In genomic region chr1:158969166-158969565, GRCh38 we compare ENCODE assay signal across 28 cellular contexts. TPM values are rescaled to one million over a fixed set of nuclear protein-coding genes. Genes with fewer than 3 reads are reported as not detected.
DNase-seq lines count a peak whose midpoint lies in the region; ATAC-seq lines count a peak whose summit lies in the region.
"Had no signal": no experiment of that assay in that cellular context is flagged by ENCODE, and none has a peak within 500 bp of the region (broad histone marks: within the 10 kb centered on the region; RNA-seq: fewer than 3 reads in every experiment).

No MANE protein-coding gene starts in this region.

- H3K27ac Mint-ChIP-seq in activated naive CD4-positive, alpha-beta T cell treated with anti-CD3 and anti-CD28 coated beads, Interleukin-2, amount 50 U/mL, for 72 hours = peak overlapping the region; percentile 95 to 97
- peak overlapping the region; percentile 30 for H3K27ac Mint-ChIP-seq in central memory CD8-positive, alpha-beta T cell (ENCODE audit: low read depth)
- H3K27ac Mint-ChIP-seq in stimulated activated naive CD8-positive, alpha-beta T cell treated with anti-CD3 and anti-CD28 coated beads, Interleukin-15, Interleukin-2, amounts not matched to agents 100 ng/mL and 50 ng/mL, for 24 hours = peak overlapping the region; percentile 90
- H3K27ac Mint-ChIP-seq: activated CD4-positive, alpha-beta T cell treated with anti-CD3 and anti-CD28 coated beads, Interleukin-2, amount 10 ng/mL, durations not matched to agents 7 days and 5 days; stimulated activated naive B cell treated with anti-CD40 and anti-IgM and Interleukin-4, amounts not matched to agents 10 μg/mL and 1 μg/mL and 100 μg/mL, for 72 hours; T-helper 2 cell treated with Interferon-gamma antibody and Interleukin-4, amounts not matched to agents 5 μg/mL and 100 μg/mL, for 36 hours had no signal

- H3K4me3 Mint-ChIP-seq in central memory CD8-positive, alpha-beta T cell = no peak overlapping the region
- peak overlapping the region; percentile 32 for H3K4me3 Mint-ChIP-seq in stimulated activated naive CD8-positive, alpha-beta T cell treated with anti-CD3 and anti-CD28 coated beads, Interleukin-15, Interleukin-2, amounts not matched to agents 100 ng/mL and 50 ng/mL, for 24 hours
- H3K4me3 Mint-ChIP-seq: activated CD4-positive, alpha-beta T cell treated with anti-CD3 and anti-CD28 coated beads, Interleukin-2, amount 10 ng/mL, durations not matched to agents 7 days and 5 days; memory B cell; neural crest cell; stimulated activated naive B cell treated with anti-CD40 and anti-IgM and Interleukin-4, amounts not matched to agents 10 μg/mL and 1 μg/mL and 100 μg/mL, for 72 hours; T-helper 2 cell treated with Interferon-gamma antibody and Interleukin-4, amounts not matched to agents 5 μg/mL and 100 μg/mL, for 36 hours had no signal

- no peaks in the 10 kb centered on the region for H3K27me3 Mint-ChIP-seq in central memory CD8-positive, alpha-beta T cell
- peaks cover 5% of the 10 kb centered on the region for H3K27me3 Mint-ChIP-seq in stimulated activated naive CD8-positive, alpha-beta T cell treated with anti-CD3 and anti-CD28 coated beads, Interleukin-15, Interleukin-2, amounts not matched to agents 100 ng/mL and 50 ng/mL, for 24 hours
- H3K27me3 Mint-ChIP-seq: memory B cell had no signal

- peak; percentile 91 to 95 for ATAC-seq in activated CD4-positive, CD25-positive, alpha-beta regulatory T cell treated with anti-CD3 and anti-CD28 coated beads, Interleukin-2, amount 50 U/mL, for 24 hours
- peak; percentile 95 to 97 for ATAC-seq in activated naive CD4-positive, alpha-beta T cell treated with anti-CD3 and anti-CD28 coated beads, Interleukin-2, amount 50 U/mL, for 72 hours
- no peak for ATAC-seq in central memory CD8-positive, alpha-beta T cell (replicated peaks; ENCODE audit: extremely low read depth, poor library complexity, severe bottlenecking)
- no peak for ATAC-seq in GM18858 (IDR thresholded peaks at IDR 0.05; ENCODE audit: unreplicated experiment)
- ATAC-seq: pancreas; stimulated activated naive B cell treated with anti-CD40 and anti-IgM and Interleukin-4, amounts not matched to agents 10 μg/mL and 1 μg/mL and 100 μg/mL, for 72 hours had no signal

- H3K36me3 Mint-ChIP-seq in activated naive CD4-positive, alpha-beta T cell treated with anti-CD3 and anti-CD28 coated beads, Interleukin-2, amount 50 U/mL, for 72 hours = peaks cover 12 to 19% of the 10 kb centered on the region in 2 donors
- peaks cover 14% of the 10 kb centered on the region for H3K36me3 Mint-ChIP-seq in central memory CD8-positive, alpha-beta T cell (ENCODE audit: insufficient read depth)
- H3K36me3 Mint-ChIP-seq in stimulated activated naive CD8-positive, alpha-beta T cell treated with anti-CD3 and anti-CD28 coated beads, Interleukin-15, Interleukin-2, amounts not matched to agents 100 ng/mL and 50 ng/mL, for 24 hours (ENCODE audit: low read depth) = peaks cover 6% of the 10 kb centered on the region
- H3K36me3 Mint-ChIP-seq: stimulated activated naive B cell treated with anti-CD40 and anti-IgM and Interleukin-4, amounts not matched to agents 10 μg/mL and 1 μg/mL and 100 μg/mL, for 72 hours had no signal

- peaks cover 54% of the 10 kb centered on the region for H3K4me1 Mint-ChIP-seq in central memory CD8-positive, alpha-beta T cell
- peaks cover 27% of the 10 kb centered on the region for H3K4me1 Mint-ChIP-seq in stimulated activated naive CD8-positive, alpha-beta T cell treated with anti-CD3 and anti-CD28 coated beads, Interleukin-15, Interleukin-2, amounts not matched to agents 100 ng/mL and 50 ng/mL, for 24 hours (ENCODE audit: low read depth)
- H3K4me1 Mint-ChIP-seq: neural crest cell had no signal

- peaks cover 0 to 11% of the 10 kb centered on the region in 2 donors for H3K9me3 Mint-ChIP-seq in activated naive CD4-positive, alpha-beta T cell treated with anti-CD3 and anti-CD28 coated beads, Interleukin-2, amount 50 U/mL, for 72 hours
- peaks cover 26% of the 10 kb centered on the region for H3K9me3 Mint-ChIP-seq in central memory CD8-positive, alpha-beta T cell
- peaks cover 6% of the 10 kb centered on the region for H3K9me3 Mint-ChIP-seq in stimulated activated naive CD8-positive, alpha-beta T cell treated with anti-CD3 and anti-CD28 coated beads, Interleukin-15, Interleukin-2, amounts not matched to agents 100 ng/mL and 50 ng/mL, for 24 hours
- H3K9me3 Mint-ChIP-seq: stimulated activated naive B cell treated with anti-CD40 and anti-IgM and Interleukin-4, amounts not matched to agents 10 μg/mL and 1 μg/mL and 100 μg/mL, for 72 hours had no signal

- no peak for DNase-seq in activated CD4-positive, CD25-positive, alpha-beta regulatory T cell (lab: John Stamatoyannopoulos, UW)
- no peak for DNase-seq in activated naive CD4-positive, alpha-beta T cell treated with anti-CD3 and anti-CD28 coated beads, Interleukin-2, amount 50 U/mL, for 72 hours (ENCODE audit: low spot score in 2 of 2)
- DNase-seq in activated naive CD4-positive, alpha-beta T cell treated with anti-CD3 and anti-CD28 coated beads, Interleukin-2, amount 50 U/mL, for 16 hours = no peak
- DNase-seq in central memory CD8-positive, alpha-beta T cell (ENCODE audit: low spot score in 2 of 2) = no peak
- DNase-seq in SHP77 (lab: John Stamatoyannopoulos, UW) = no peak
- DNase-seq: activated CD4-positive, alpha-beta T cell treated with anti-CD3 and anti-CD28 coated beads, Interleukin-2, amount 10 ng/mL, durations not matched to agents 7 days and 5 days; activated gamma-delta T cell treated with Interleukin-2 at 50 U/mL for 16 hours; C1 segment of cervical spinal cord; colonic mucosa; effector CD4-positive, alpha-beta T cell; hypothalamus; NCI-H1048; NCI-H1694; NCI-H446; NCI-H748 treated with DMSO at 0.1 percent for 48 hours; pancreas; Peyer's patch; stimulated activated naive B cell treated with anti-CD40 and anti-IgM and Interleukin-4, amounts not matched to agents 10 μg/mL and 1 μg/mL and 100 μg/mL, for 72 hours had no signal

RNA-seq across cellular contexts. Expression of gene PYHIN1, which starts 37.8 kb away (rescaled TPM):
- 1 to 10 TPM; 5.7 to 6.7 TPM for total RNA-seq in activated naive CD4-positive, alpha-beta T cell treated with anti-CD3 and anti-CD28 coated beads, Interleukin-2, amount 50 U/mL, for 72 hours
- total RNA-seq: glomerular endothelial cell, GM23248, HT-29, neural crest cell, renal cortical epithelial cell had no signal

RNA-seq across cellular contexts. Expression of gene IFI16, which starts 40.5 kb away (rescaled TPM):
- 100 to 1,000 TPM; 226 to 314 TPM for total RNA-seq in activated naive CD4-positive, alpha-beta T cell treated with anti-CD3 and anti-CD28 coated beads, Interleukin-2, amount 50 U/mL, for 72 hours
- total RNA-seq: HT-29 had no signal

Comparison
In these comparisons a context has a peak if more than half of its experiments do, and no peak if none do; other contexts are left out.
1. ATAC-seq: peak in activated CD4-positive, CD25-positive, alpha-beta regulatory T cell treated with anti-CD3 and anti-CD28 coated beads, Interleukin-2, amount 50 U/mL, for 24 hours (2 of 2) and activated naive CD4-positive, alpha-beta T cell treated with anti-CD3 and anti-CD28 coated beads, Interleukin-2, amount 50 U/mL, for 72 hours (2 of 2); none in central memory CD8-positive, alpha-beta T cell (single experiment) and GM18858 (single experiment).
2. H3K27ac Mint-ChIP-seq: peak in every context shown above with its lines; median percentile 96 in activated naive CD4-positive, alpha-beta T cell treated with anti-CD3 and anti-CD28 coated beads, Interleukin-2, amount 50 U/mL, for 72 hours; 90 in stimulated activated naive CD8-positive, alpha-beta T cell treated with anti-CD3 and anti-CD28 coated beads, Interleukin-15, Interleukin-2, amounts not matched to agents 100 ng/mL and 50 ng/mL, for 24 hours; 30 in central memory CD8-positive, alpha-beta T cell.